ENCODE assay signal across 10 cellular contexts in the genomic region with DNA sequence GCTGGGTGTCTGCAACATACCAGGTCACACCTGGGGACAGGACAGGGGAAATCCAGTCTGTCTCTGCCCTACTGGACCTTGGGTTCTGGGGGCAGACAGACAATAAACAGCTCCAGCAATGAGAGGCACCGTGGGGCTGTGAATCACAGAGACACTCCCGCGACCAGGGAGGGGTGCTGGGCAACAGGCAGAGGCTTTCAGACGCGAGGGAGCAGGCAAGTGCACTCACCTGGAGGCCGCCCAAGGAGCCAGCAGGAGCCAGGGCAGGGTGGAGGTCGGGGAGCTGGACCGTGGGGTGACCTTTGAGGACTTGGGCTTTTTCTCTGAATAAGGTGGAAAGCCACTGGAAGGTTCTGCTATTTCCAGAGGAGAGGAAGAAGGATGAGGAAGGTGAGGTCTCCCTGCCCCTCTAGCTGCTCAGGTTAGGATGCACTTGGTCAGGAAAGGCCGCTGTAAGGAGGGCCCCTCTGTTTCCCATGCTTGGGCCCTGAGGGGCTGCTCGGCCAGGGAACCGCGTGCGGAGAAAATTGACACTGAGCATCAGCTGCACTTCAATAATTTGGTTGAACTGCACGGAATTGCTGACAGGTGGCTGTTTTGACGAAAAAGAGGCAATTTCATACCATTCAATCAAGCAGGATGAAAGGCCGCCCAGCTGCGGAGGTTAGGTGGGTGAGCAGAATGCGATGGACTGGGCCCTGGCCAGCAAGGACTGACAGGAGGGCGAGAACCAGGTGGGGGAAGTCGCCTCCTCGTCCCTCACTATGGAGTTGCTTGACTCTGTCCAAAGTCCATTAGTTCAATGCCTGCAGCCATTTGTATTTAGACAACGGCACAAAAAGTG.
"Had no signal": no experiment of that assay in that cellular context is flagged by ENCODE, and none has a peak within 500 bp of the region (broad histone marks: within the 10 kb centered on the region; RNA-seq: fewer than 3 reads in every experiment).

No MANE protein-coding gene starts in this region.

- DNase-seq: activated CD4-positive, alpha-beta T cell treated with anti-CD3 and anti-CD28 coated beads, Interleukin-2, amount 10 ng/mL, durations not matched to agents 7 days and 5 days; activated CD4-positive, CD25-positive, alpha-beta regulatory T cell; activated naive CD4-positive, alpha-beta T cell treated with anti-CD3 and anti-CD28 coated beads, Interleukin-2, amount 50 U/mL, for 16 hours; activated T-cell treated with anti-CD3 and anti-CD28 coated beads, Interleukin-2, amount 50 U/mL, for 24 hours; endodermal cell; islet precursor cell; mammary epithelial cell; naive thymus-derived CD8-positive, alpha-beta T cell had no signal

- ATAC-seq: left lobe of liver; naive thymus-derived CD8-positive, alpha-beta T cell had no signal

- FAIRE-seq: urothelium cell line had no signal
